Comparison of ENCODE assay signal across 10 cellular contexts in genomic region chrX:9745417-9746115, GRCh38. TPM values are rescaled to one million over a fixed set of nuclear protein-coding genes. Genes with fewer than 3 reads are reported as not detected.
A peak's percentile ranks its signal among the peaks of the same experiment; 100 is the strongest.
DNase-seq lines count a peak whose midpoint lies in the region; ATAC-seq and TF ChIP-seq lines count a peak whose summit lies in the region.
"Had no signal": no experiment of that assay in that cellular context is flagged by ENCODE, and none has a peak within 500 bp of the region (broad histone marks: within the 10 kb centered on the region; RNA-seq: fewer than 3 reads in every experiment).

No MANE protein-coding gene starts in this region.

- H3K9ac ChIP-seq in neural progenitor cell: no peak overlapping the region

- H3K9me3 ChIP-seq in neural progenitor cell (ENCODE audit: low read depth) (no peaks in the 10 kb centered on the region), tibial nerve (no peaks in the 10 kb centered on the region)

- TF ChIP-seq EP300 in tibial nerve (IDR thresholded peaks at IDR 0.05): no peak

- no peak overlapping the region for H3K4me2 ChIP-seq in neural progenitor cell

- peaks cover 27% of the 10 kb centered on the region for H3K4me1 Mint-ChIP-seq in neural progenitor cell

- peak overlapping the region; percentile 89 for H3K27ac Mint-ChIP-seq in neural progenitor cell

- H3K4me3 Mint-ChIP-seq in neural progenitor cell: no peak overlapping the region

- peaks cover 15% of the 10 kb centered on the region for H3K27me3 Mint-ChIP-seq in neural progenitor cell (ENCODE audit: insufficient read depth, low read depth)

- H3K4me3 ChIP-seq in epithelial cell of esophagus (ENCODE audit: low read length) (no peak overlapping the region), neural progenitor cell (no peak overlapping the region), tibial nerve (no peak overlapping the region)

- peaks cover 4% of the 10 kb centered on the region for H3K36me3 Mint-ChIP-seq in neural progenitor cell

- CTCF ChIA-PET in RWPE1 (lab: Yijun Ruan, JAX): interaction anchor here (1.0 kb wide), 1 partner anchor 29 kb away, joined by 3 read pairs; no protein-coding TSS in a partner anchor

- H3K9me3 Mint-ChIP-seq in neural progenitor cell: peaks cover 2% of the 10 kb centered on the region

- no peaks in the 10 kb centered on the region for H3K79me2 ChIP-seq in neural progenitor cell (ENCODE audit: low read depth)

- H3F3A ChIP-seq in neural progenitor cell (ENCODE audit: low read depth): no peaks in the 10 kb centered on the region

- ATAC-seq in HG02642 (IDR thresholded peaks at IDR 0.05; ENCODE audit: poor library complexity, unreplicated experiment): no peak

- POLR2A ChIA-PET in RWPE1 (lab: Yijun Ruan, JAX; ENCODE audit: low non-redundant PET): no interaction called here

- H3K27me3 ChIP-seq in neural progenitor cell: no peaks in the 10 kb centered on the region
- no peaks in the 10 kb centered on the region for H3K27me3 ChIP-seq in tibial nerve

- H3K27ac ChIP-seq in RWPE1 (peak overlapping the region; percentile 91), neural progenitor cell (no peak overlapping the region), tibial nerve (no peak overlapping the region)

- H3K4me1 ChIP-seq in neural progenitor cell (peaks cover 3% of the 10 kb centered on the region), tibial nerve (no peaks in the 10 kb centered on the region)

- DNase-seq in NCI-H82 (lab: John Stamatoyannopoulos, UW) (peak; percentile 5), NCI-H82 treated with DMSO at 0.1 percent for 48 hours (lab: John Stamatoyannopoulos, UW; ENCODE audit: unreplicated experiment) (no peak), RWPE1 (ENCODE audit: low spot score) (peak; percentile 31), epithelial cell of esophagus (ENCODE audit: low read depth) (peak; percentile 39), neural progenitor cell (ENCODE audit: low spot score) (no peak), retina (no peak), tibial nerve (ENCODE audit: low spot score in 2 of 2) (no peak)
- DNase-seq: 8988T had no signal

- 67 to 79% methylated on average over 11 of the region's 11 CpGs for WGBS in tibial nerve, 2 donors

- H3K36me3 ChIP-seq in neural progenitor cell (no peaks in the 10 kb centered on the region), tibial nerve (no peaks in the 10 kb centered on the region)

- no peak for TF ChIP-seq POLR2A in tibial nerve (IDR thresholded peaks at IDR 0.05)

- TF ChIP-seq CTCF in RWPE1 (conservative IDR thresholded peaks at IDR 0.05; ENCODE audit: low read depth) (no peak), epithelial cell of esophagus (IDR thresholded peaks at IDR 0.05; ENCODE audit: insufficient read depth, low read depth, low read length, missing control alignments) (no peak), neural progenitor cell (IDR thresholded peaks at IDR 0.05) (no peak), tibial nerve (IDR thresholded peaks at IDR 0.05) (no peak)

- no peaks in the 10 kb centered on the region for H4K20me1 ChIP-seq in neural progenitor cell (ENCODE audit: low read depth)

- no peak overlapping the region for H2AFZ ChIP-seq in neural progenitor cell (replicated peaks)

RNA-seq across cellular contexts. Expression of gene GPR143, which starts 20.1 kb away (rescaled TPM):
- total RNA-seq in neural progenitor cell (ENCODE audit: low replicate concordance): 10.6 and 13.6 TPM in 2 replicates
- total RNA-seq in tibial nerve: under 1 TPM in 1 of 4 donors, not detected in 3; 0.21 TPM
- total RNA-seq: activated CD8-positive, alpha-beta memory T cell treated with anti-CD3 and anti-CD28 coated beads for 36 hours had no signal

RNA-seq across cellular contexts. Expression of gene SHROOM2, which starts 40.7 kb away (rescaled TPM):
- 9.1 and 11.8 TPM in 2 replicates for total RNA-seq in neural progenitor cell (ENCODE audit: low replicate concordance)
- total RNA-seq in tibial nerve: 1 to 10 TPM; 2.7 to 5.0 (median 3.6) TPM
- total RNA-seq: activated CD8-positive, alpha-beta memory T cell treated with anti-CD3 and anti-CD28 coated beads for 36 hours had no signal

Comparison
In these comparisons a context has a peak if more than half of its experiments do, and no peak if none do; other contexts are left out.
1. DNase-seq: peak in NCI-H82 (single experiment), RWPE1 (single experiment) and epithelial cell of esophagus (single experiment); none in NCI-H82 treated with DMSO at 0.1 percent for 48 hours (single experiment), neural progenitor cell (single experiment), retina (single experiment) and tibial nerve (0 of 2).